In genomic region chr10:16436367-16436757, GRCh38 we compare ENCODE assay signal across 8 cellular contexts. TPM values are rescaled to one million over a fixed set of nuclear protein-coding genes. Genes with fewer than 3 reads are reported as not detected.
A peak's percentile ranks its signal among the peaks of the same experiment; 100 is the strongest.
DNase-seq lines count a peak whose midpoint lies in the region; ATAC-seq and TF ChIP-seq lines count a peak whose summit lies in the region.

No MANE protein-coding gene starts in this region.

- peaks cover 39% of the 10 kb centered on the region for H3K4me1 Mint-ChIP-seq in activated CD8-positive, alpha-beta T cell treated with anti-CD3 and anti-CD28 coated beads for 36 hours (ENCODE audit: low read depth)

- peak overlapping the region; percentile 84 for H3K4me2 ChIP-seq in skeletal muscle satellite cell (ENCODE audit: low read length)

- peak; percentile 45 for DNase-seq in activated CD8-positive, alpha-beta T cell treated with anti-CD3 and anti-CD28 coated beads for 36 hours
- DNase-seq in left ventricle myocardium superior (no peak), T1000 (lab: John Stamatoyannopoulos, UW) (no peak), BE2C (no peak)

- intact Hi-C loops in activated CD8-positive, alpha-beta T cell treated with anti-CD3 and anti-CD28 coated beads for 36 hours (cut with micrococcal nuclease), result no loop called here
- intact Hi-C loops in left ventricle myocardium superior (cut with micrococcal nuclease), result no loop called here

- peak; percentile 4 for ATAC-seq in GM19438 (IDR thresholded peaks at IDR 0.05; ENCODE audit: low read depth, unreplicated experiment)
- ATAC-seq in HG03439 (IDR thresholded peaks at IDR 0.05; ENCODE audit: unreplicated experiment), result peak; percentile 1
- ATAC-seq in activated CD8-positive, alpha-beta T cell treated with anti-CD3 and anti-CD28 coated beads for 36 hours, result peak; percentile 6
- ATAC-seq in left ventricle myocardium superior, result peak; percentile 53

- no peaks in the 10 kb centered on the region for H3K36me3 ChIP-seq in skeletal muscle satellite cell (ENCODE audit: insufficient read depth, low read length)
- H3K36me3 ChIP-seq in BE2C, result no peaks in the 10 kb centered on the region

- no peaks in the 10 kb centered on the region for H3K9me3 Mint-ChIP-seq in activated CD8-positive, alpha-beta T cell treated with anti-CD3 and anti-CD28 coated beads for 36 hours

- POLR2A ChIA-PET in activated CD8-positive, alpha-beta T cell treated with anti-CD3 and anti-CD28 coated beads for 36 hours (lab: Charles Lee), result interaction anchor here (0.8 to 1.5 kb wide), 4 partner anchors 11 to 375 kb away, joined by 3 to 5 read pairs (median 3); partner anchors contain the start of gene C1QL3

- peak overlapping the region; percentile 93 for H3K27ac Mint-ChIP-seq in activated CD8-positive, alpha-beta T cell treated with anti-CD3 and anti-CD28 coated beads for 36 hours

- no peak for TF ChIP-seq CTCF in C4-2B (conservative IDR thresholded peaks at IDR 0.05)
- TF ChIP-seq CTCF in activated CD8-positive, alpha-beta T cell treated with anti-CD3 and anti-CD28 coated beads for 36 hours (IDR thresholded peaks at IDR 0.05), result no peak
- TF ChIP-seq CTCF in BE2C (IDR thresholded peaks at IDR 0.05; ENCODE audit: low read depth, low read length), result no peak

- peak overlapping the region; percentile 92 for H3K27ac ChIP-seq in C4-2B

- no peaks in the 10 kb centered on the region for H3K27me3 Mint-ChIP-seq in activated CD8-positive, alpha-beta T cell treated with anti-CD3 and anti-CD28 coated beads for 36 hours

- H3K4me3 ChIP-seq in skeletal muscle satellite cell (ENCODE audit: low read length) (peak overlapping the region; percentile 71), BE2C (ENCODE audit: low read depth, low read length) (no peak overlapping the region)

- peaks cover 36% of the 10 kb centered on the region for H3K36me3 Mint-ChIP-seq in activated CD8-positive, alpha-beta T cell treated with anti-CD3 and anti-CD28 coated beads for 36 hours (ENCODE audit: low read depth)

- CTCF ChIA-PET in activated CD8-positive, alpha-beta T cell treated with anti-CD3 and anti-CD28 coated beads for 36 hours (lab: Charles Lee), result no interaction called here

- H3K9ac ChIP-seq in skeletal muscle satellite cell (ENCODE audit: low read depth, low read length), result peak overlapping the region; percentile 84

- H3K9me3 ChIP-seq in skeletal muscle satellite cell (replicated peaks; ENCODE audit: low read length) (no peaks in the 10 kb centered on the region), BE2C (no peaks in the 10 kb centered on the region)

- H3K27me3 ChIP-seq in skeletal muscle satellite cell (ENCODE audit: control insufficient read depth, insufficient read depth, low read length) (peaks cover 8% of the 10 kb centered on the region), BE2C (peaks cover 2% of the 10 kb centered on the region; the same call in 1 of the 2 replicates)

- H3K4me3 Mint-ChIP-seq in activated CD8-positive, alpha-beta T cell treated with anti-CD3 and anti-CD28 coated beads for 36 hours, result peak overlapping the region; percentile 93

- peaks cover 15% of the 10 kb centered on the region for H3K4me1 ChIP-seq in skeletal muscle satellite cell (ENCODE audit: control insufficient read depth, insufficient read depth, low read length)
- no peaks in the 10 kb centered on the region for H3K4me1 ChIP-seq in BE2C

RNA-seq across cellular contexts. Expression of gene PTER, which starts 0.4 kb away (rescaled TPM):
- 10 to 100 TPM; 22.1 to 23.3 TPM for total RNA-seq in activated CD8-positive, alpha-beta T cell treated with anti-CD3 and anti-CD28 coated beads for 36 hours
- 25.7 TPM for total RNA-seq in left ventricle myocardium superior
- 24.8 and 31.0 TPM in 2 replicates for total RNA-seq in skeletal muscle satellite cell (2012; rRNA removed)
- polyA plus RNA-seq in BE2C (2012; ENCODE audit: insufficient read depth, insufficient read length, low read depth), result not detected

Comparison
In these comparisons a context has a peak if more than half of its experiments do, and no peak if none do; other contexts are left out.
1. ATAC-seq: peak in every context shown above with its lines; median percentile 53 in left ventricle myocardium superior; 6 in activated CD8-positive, alpha-beta T cell treated with anti-CD3 and anti-CD28 coated beads for 36 hours; 4 in GM19438; 1 in HG03439.